8 cellular contexts compared by ENCODE assay signal in genomic region chr6:33008944-33009861, GRCh38. TPM values are rescaled to one million over a fixed set of nuclear protein-coding genes. Genes with fewer than 3 reads are reported as not detected.
DNase-seq lines count a peak whose midpoint lies in the region; ATAC-seq and TF ChIP-seq lines count a peak whose summit lies in the region.

Gene HLA-DOA (minus strand): TSS chr6:33009591.

- no peaks in the 10 kb centered on the region for H3K36me3 Mint-ChIP-seq in T-helper 2 cell treated with Interferon-gamma antibody and Interleukin-4, amounts not matched to agents 5 μg/mL and 100 μg/mL, for 36 hours (ENCODE audit: low read depth)
- H3K36me3 Mint-ChIP-seq in naive B cell: peaks cover 6 to 38% of the 10 kb centered on the region in 2 donors

- H3K4me1 ChIP-seq in BE2C: no peaks in the 10 kb centered on the region

- intact Hi-C loops in dorsolateral prefrontal cortex (cut with DNase I): no loop called here

- TF ChIP-seq CTCF in dorsolateral prefrontal cortex (IDR thresholded peaks at IDR 0.05 in 54 of 56, conservative IDR thresholded peaks at IDR 0.05 in 2 of 56; ENCODE audit: low read depth in 1 of 56, partially characterized antibody in 56 of 56) (peak in 2 of 56 donors; percentile 4 to 12), BE2C (IDR thresholded peaks at IDR 0.05; ENCODE audit: low read depth, low read length) (no peak)

- no peaks in the 10 kb centered on the region for H3K9me3 ChIP-seq in BE2C

- ATAC-seq in GM18858 (IDR thresholded peaks at IDR 0.05; ENCODE audit: unreplicated experiment) (peak; percentile 70), HG03039 (IDR thresholded peaks at IDR 0.05; ENCODE audit: unreplicated experiment) (peak; percentile 76), naive B cell (ENCODE audit: low read depth in 2 of 2) (peak; percentile 94)

- H3K4me3 Mint-ChIP-seq in T-helper 2 cell treated with Interferon-gamma antibody and Interleukin-4, amounts not matched to agents 5 μg/mL and 100 μg/mL, for 36 hours: peak within 1 kb of the TSS; percentile 64
- peak within 1 kb of the TSS; percentile 89 to 100 (median 98) for H3K4me3 Mint-ChIP-seq in naive B cell

- H3K4me1 Mint-ChIP-seq in T-helper 2 cell treated with Interferon-gamma antibody and Interleukin-4, amounts not matched to agents 5 μg/mL and 100 μg/mL, for 36 hours (ENCODE audit: low read depth): peaks cover 14% of the 10 kb centered on the region
- H3K4me1 Mint-ChIP-seq in naive B cell: peaks cover 42 to 63% (median 45%) of the 10 kb centered on the region in 3 donors

- peaks cover 35% of the 10 kb centered on the region for H3K27me3 Mint-ChIP-seq in T-helper 2 cell treated with Interferon-gamma antibody and Interleukin-4, amounts not matched to agents 5 μg/mL and 100 μg/mL, for 36 hours (ENCODE audit: low read depth)
- no peaks in the 10 kb centered on the region for H3K27me3 Mint-ChIP-seq in naive B cell

- DNase-seq in Ammon's horn (ENCODE audit: low spot score) (peak; percentile 65), dorsolateral prefrontal cortex (peak in 1 of 10 donors; percentile 71), naive B cell (peak; percentile 84), NCI-H446 treated with DMSO at 0.1 percent for 48 hours (lab: John Stamatoyannopoulos, UW) (no peak), BE2C (no peak)
- no peak for DNase-seq in T-helper 2 cell treated with Interferon-gamma antibody and Interleukin-4, amounts not matched to agents 5 μg/mL and 100 μg/mL, for 36 hours (ENCODE audit: low spot score)

- no peaks in the 10 kb centered on the region for H3K36me3 ChIP-seq in BE2C

- no peak within 1 kb of the TSS for H3K27ac Mint-ChIP-seq in T-helper 2 cell treated with Interferon-gamma antibody and Interleukin-4, amounts not matched to agents 5 μg/mL and 100 μg/mL, for 36 hours
- H3K27ac Mint-ChIP-seq in naive B cell: peak within 1 kb of the TSS; percentile 95 to 99 (median 98)

- no peaks in the 10 kb centered on the region for H3K9me3 Mint-ChIP-seq in T-helper 2 cell treated with Interferon-gamma antibody and Interleukin-4, amounts not matched to agents 5 μg/mL and 100 μg/mL, for 36 hours
- H3K9me3 Mint-ChIP-seq in naive B cell: no peaks in the 10 kb centered on the region

- H3K27me3 ChIP-seq in dorsolateral prefrontal cortex (peaks cover 0 to 28% (median 3%) of the 10 kb centered on the region in 45 donors), BE2C (peaks cover 30% of the 10 kb centered on the region)

- peak within 1 kb of the TSS in 1 of 59 donors; percentile 13 for H3K27ac ChIP-seq in dorsolateral prefrontal cortex

- peak within 1 kb of the TSS in 53 of 59 donors; percentile 5 to 63 (median 41) for H3K4me3 ChIP-seq in dorsolateral prefrontal cortex
- H3K4me3 ChIP-seq in BE2C (ENCODE audit: low read depth, low read length): no peak within 1 kb of the TSS

RNA-seq across cellular contexts. Expression of gene HLA-DOA, which starts in this region (rescaled TPM):
- 1 to 10 TPM in 118 of 120 experiments, under 1 TPM in 2; 0.64 to 9.6 (median 3.2) TPM for total RNA-seq in dorsolateral prefrontal cortex
- 100 to 1,000 TPM; 219 to 598 (median 388) TPM for polyA plus RNA-seq in naive B cell (ENCODE audit: low read depth in 6 of 6)
- polyA plus RNA-seq in BE2C (2012; ENCODE audit: insufficient read depth, insufficient read length, low read depth): not detected

Comparison
In these comparisons a context has a peak if more than half of its experiments do, and no peak if none do; other contexts are left out.
1. DNase-seq: peak in Ammon's horn (single experiment) and naive B cell (single experiment); none in T-helper 2 cell treated with Interferon-gamma antibody and Interleukin-4, amounts not matched to agents 5 μg/mL and 100 μg/mL, for 36 hours (single experiment), NCI-H446 treated with DMSO at 0.1 percent for 48 hours (single experiment) and BE2C (single experiment).
2. Peak in every context shown above with its lines, with median percentiles within 50 percentile points of each other: ATAC-seq.